9 cellular contexts compared by ENCODE assay signal in the genomic region with DNA sequence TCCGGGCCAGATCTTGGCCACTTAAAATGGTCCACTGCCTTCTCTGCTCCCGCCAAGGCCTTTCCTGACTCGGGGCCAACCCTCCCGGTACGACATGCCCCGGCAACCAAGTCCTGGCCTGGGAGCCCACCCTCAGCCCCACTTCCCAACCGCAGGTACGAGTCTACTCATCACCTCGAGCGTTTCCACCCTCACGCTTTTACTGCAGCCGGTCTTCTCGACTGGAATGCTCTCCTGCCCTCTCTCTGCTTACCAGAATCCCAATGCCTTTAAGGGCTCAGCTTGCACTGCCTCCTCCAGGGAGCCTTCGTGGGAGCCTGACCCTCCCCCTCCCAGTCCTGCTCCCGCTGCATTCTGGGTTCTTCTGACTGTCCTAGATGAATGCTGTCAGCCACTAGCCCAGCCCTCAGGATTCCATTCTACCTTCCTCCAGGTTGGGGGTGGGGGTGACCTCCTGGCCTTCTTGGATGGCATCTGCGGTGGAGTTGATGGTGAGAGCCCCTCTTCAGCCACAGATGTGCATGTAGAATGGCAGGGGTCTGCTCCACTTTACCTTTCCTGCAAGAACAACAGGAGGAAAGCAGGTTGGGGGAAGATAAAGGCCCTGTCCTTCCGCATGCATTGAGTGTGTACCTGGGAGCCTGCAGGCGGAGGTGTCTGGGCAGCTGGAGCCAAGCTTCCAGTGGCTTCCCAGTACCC. TPM values are rescaled to one million over a fixed set of nuclear protein-coding genes. Genes with fewer than 3 reads are reported as not detected.
DNase-seq lines count a peak whose midpoint lies in the region; ATAC-seq, FAIRE-seq and TF ChIP-seq lines count a peak whose summit lies in the region.
"Had no signal": no experiment of that assay in that cellular context is flagged by ENCODE, and none has a peak within 500 bp of the region (broad histone marks: within the 10 kb centered on the region; RNA-seq: fewer than 3 reads in every experiment).

No MANE protein-coding gene starts in this region.

- in situ Hi-C loops in HepG2 (cut with HindIII; ENCODE audit: extremely low pct_ligation_motif_present, low pct_unique_long_range_greater_than_20kb), result no loop called here

- peaks cover 38% of the 10 kb centered on the region for H3K79me2 ChIP-seq in HepG2 (ENCODE audit: insufficient read depth, low read length)

- H3K36me3 ChIP-seq in body of pancreas (replicated peaks in 1 of 2; ENCODE audit: insufficient read depth in 1 of 2, low read depth in 2 of 2), result no peaks in the 10 kb centered on the region
- H3K36me3 ChIP-seq in HepG2 (replicated peaks in 1 of 2; ENCODE audit: control insufficient read depth in 1 of 2, insufficient read depth in 2 of 2, low read length in 2 of 2), result peaks cover 0 to 1% of the 10 kb centered on the region in 2 experiments; a peak in 1 of 5 replicates
- no peaks in the 10 kb centered on the region for H3K36me3 ChIP-seq in tibial nerve

- no peaks in the 10 kb centered on the region for H3K27me3 ChIP-seq in body of pancreas
- H3K27me3 ChIP-seq in HepG2 (ENCODE audit: control insufficient read depth in 1 of 2, insufficient read depth in 2 of 2, low read length in 2 of 2), result no peaks in the 10 kb centered on the region; a peak in 1 of 5 replicates
- H3K27me3 ChIP-seq in tibial nerve, result no peaks in the 10 kb centered on the region

- POLR2A ChIA-PET in HepG2 (lab: Yijun Ruan, JAX), result interaction anchor here (1.2 kb wide), 1 partner anchor 23 kb away, joined by 5 read pairs; no protein-coding TSS in a partner anchor

- H3K4me2 ChIP-seq in HepG2 (ENCODE audit: low read depth, low read length), result peak overlapping the region; percentile 87

- H3K4me3 ChIP-seq in body of pancreas (no peak overlapping the region), HepG2 (replicated peaks in 1 of 3; ENCODE audit: insufficient read depth in 1 of 3, low read depth in 2 of 3, low read length in 3 of 3) (peak overlapping the region; percentile 73 to 91 (median 84)), tibial nerve (no peak overlapping the region)

- H3K9me3 Mint-ChIP-seq in activated CD8-positive, alpha-beta memory T cell treated with anti-CD3 and anti-CD28 coated beads, Interleukin-2, amount 10 ng/mL, durations not matched to agents 7 days and 5 days (ENCODE audit: low read depth), result no peaks in the 10 kb centered on the region

- H3K4me1 Mint-ChIP-seq in activated CD8-positive, alpha-beta memory T cell treated with anti-CD3 and anti-CD28 coated beads, Interleukin-2, amount 10 ng/mL, durations not matched to agents 7 days and 5 days, result peaks cover 41% of the 10 kb centered on the region

- H3K36me3 Mint-ChIP-seq in activated CD8-positive, alpha-beta memory T cell treated with anti-CD3 and anti-CD28 coated beads, Interleukin-2, amount 10 ng/mL, durations not matched to agents 7 days and 5 days, result peaks cover 8% of the 10 kb centered on the region

- no peak overlapping the region for H2AFZ ChIP-seq in HepG2 (ENCODE audit: low read length)

- intact Hi-C loops in body of pancreas (cut with DNase I), result no loop called here
- intact Hi-C loops in HepG2 (cut with micrococcal nuclease; ENCODE audit: unreplicated experiment), result loop anchor here (1.0 kb wide), 1 partner anchor 23 kb away; no protein-coding TSS in a partner anchor

- H3K4me1 ChIP-seq in body of pancreas (peaks cover 57% of the 10 kb centered on the region), HepG2 (ENCODE audit: insufficient read depth, low read length) (peaks cover 47% of the 10 kb centered on the region), tibial nerve (peaks cover 0 to 39% (median 23%) of the 10 kb centered on the region in 4 donors)

- FAIRE-seq in HepG2 (lab: Jason Lieb, UNC), result no peak

- no peaks in the 10 kb centered on the region for H3K9me3 ChIP-seq in body of pancreas
- H3K9me3 ChIP-seq in HepG2 (ENCODE audit: low read length), result no peaks in the 10 kb centered on the region
- no peaks in the 10 kb centered on the region for H3K9me3 ChIP-seq in tibial nerve

- peak overlapping the region; percentile 84 for H3K9ac ChIP-seq in HepG2 (ENCODE audit: insufficient read depth, low read depth, low read length)

- no peak for ATAC-seq in activated CD8-positive, alpha-beta memory T cell treated with anti-CD3 and anti-CD28 coated beads, Interleukin-2, amount 10 ng/mL, durations not matched to agents 7 days and 5 days
- ATAC-seq in body of pancreas, result no peak
- ATAC-seq in HepG2, result peak; percentile 56
- ATAC-seq in GM21423 (IDR thresholded peaks at IDR 0.05; ENCODE audit: unreplicated experiment), result no peak

- no peak for TF ChIP-seq POLR2A in body of pancreas (IDR thresholded peaks at IDR 0.05)
- TF ChIP-seq POLR2A in HepG2 (IDR thresholded peaks at IDR 0.05; ENCODE audit: insufficient read depth in 1 of 2, low read depth in 2 of 2, low read length in 2 of 2), result peak in 1 of 2 experiments; percentile 74; a peak in 2 of 4 replicates
- no peak for TF ChIP-seq POLR2A in tibial nerve (IDR thresholded peaks at IDR 0.05)

- H3K4me3 Mint-ChIP-seq in activated CD8-positive, alpha-beta memory T cell treated with anti-CD3 and anti-CD28 coated beads, Interleukin-2, amount 10 ng/mL, durations not matched to agents 7 days and 5 days, result peak overlapping the region; percentile 55

- WGBS in body of pancreas, 2 donors, result 55 to 61% methylated on average over 13 to 18 of the region's 18 CpGs
- WGBS in HepG2 (ENCODE audit: low lambda C conversion rate), result 3% methylated on average over 17 of the region's 18 CpGs
- WGBS in tibial nerve, 2 donors, result 55 to 57% methylated on average over 18 of the region's 18 CpGs

- H3K27ac Mint-ChIP-seq in activated CD8-positive, alpha-beta memory T cell treated with anti-CD3 and anti-CD28 coated beads, Interleukin-2, amount 10 ng/mL, durations not matched to agents 7 days and 5 days, result peak overlapping the region; percentile 61

- peaks cover 31% of the 10 kb centered on the region for H4K20me1 ChIP-seq in HepG2 (ENCODE audit: insufficient read depth, low read length)

- H3K27me3 Mint-ChIP-seq in activated CD8-positive, alpha-beta memory T cell treated with anti-CD3 and anti-CD28 coated beads, Interleukin-2, amount 10 ng/mL, durations not matched to agents 7 days and 5 days, result peaks cover 22% of the 10 kb centered on the region

- TF ChIP-seq CTCF in body of pancreas (IDR thresholded peaks at IDR 0.05), result no peak
- 0 out of 2 replicates have a peak, but pooled peaks have one; percentile 7 for TF ChIP-seq CTCF in HepG2 (CRISPR knock-in tag; IDR thresholded peaks at IDR 0.05)
- TF ChIP-seq CTCF in tibial nerve (IDR thresholded peaks at IDR 0.05), result no peak

- H3K27ac ChIP-seq in body of pancreas (peak overlapping the region; percentile 99 to 100 (median 100)), HepG2 (ENCODE audit: extremely low read length, insufficient read depth, low read length) (peak overlapping the region; percentile 73), tibial nerve (peak overlapping the region; percentile 97 to 100 (median 99))

- DNase-seq in activated CD8-positive, alpha-beta memory T cell treated with anti-CD3 and anti-CD28 coated beads, Interleukin-2, amount 10 ng/mL, durations not matched to agents 7 days and 5 days, result no peak
- no peak for DNase-seq in activated CD8-positive, alpha-beta memory T cell treated with anti-CD3 and anti-CD28 coated beads, Interleukin-2, amount 50 U/mL, for 4 hours
- DNase-seq in body of pancreas, result peak in 2 of 4 donors; percentile 37 to 43
- DNase-seq in HepG2 (ENCODE audit: low spot score), result peak; percentile 60
- no peak for DNase-seq in tibial nerve (ENCODE audit: low spot score in 2 of 2)
- DNase-seq in GM03348 (ENCODE audit: low spot score), result no peak
- no peak for DNase-seq in MV-4-11 (lab: John Stamatoyannopoulos, UW)
- DNase-seq: Kasumi-1 had no signal

- no peak for TF ChIP-seq EP300 in HepG2 (IDR thresholded peaks at IDR 0.05; ENCODE audit: low read depth in 2 of 2, low read length in 2 of 2)
- no peak for TF ChIP-seq EP300 in HepG2 (CRISPR knock-in tag; IDR thresholded peaks at IDR 0.05; ENCODE audit: borderline replicate concordance)
- TF ChIP-seq EP300 in tibial nerve (IDR thresholded peaks at IDR 0.05), result no peak

- BruUV-seq in HepG2 (replicated peaks; lab: Mats Ljungman, UMichigan), result TSS peak; percentile 88

- TF ChIP-seq RAD21 in HepG2 (CRISPR knock-in tag; IDR thresholded peaks at IDR 0.05), result no peak

- CTCF ChIA-PET in activated CD8-positive, alpha-beta memory T cell treated with anti-CD3 and anti-CD28 coated beads, Interleukin-2, amount 10 ng/mL, durations not matched to agents 7 days and 5 days (lab: Charles Lee), result interaction anchor here (0.6 to 0.9 kb wide), 2 partner anchors 15 to 18 kb away, joined by 3 read pairs; no protein-coding TSS in a partner anchor
- CTCF ChIA-PET in HepG2 (lab: Yijun Ruan, JAX; ENCODE audit: low intra/inter-chr PET ratio, low total read pairs), result no interaction called here

RNA-seq across cellular contexts. Expression of a gene that starts 1.1 kb away (rescaled TPM):
- total RNA-seq in activated CD8-positive, alpha-beta memory T cell treated with anti-CD3 and anti-CD28 coated beads, Interleukin-2, amount 10 ng/mL, durations not matched to agents 7 days and 5 days, result 10 to 100 TPM; 15.6 to 20.2 TPM
- total RNA-seq in body of pancreas (10 to 100 TPM; 18.4 to 39.6 TPM), HepG2 (2016; rRNA removed; fragmentation: Illumina TruSeq; extraction: Trizol) (9.3 and 10.8 TPM in 2 replicates), tibial nerve (10 to 100 TPM; 48.3 to 72.8 (median 66.0) TPM)
- 1.5 and 2.3 TPM in 2 replicates for total RNA-seq in HepG2 (2016; cell fraction: cytosol; rRNA removed; fragmentation: Illumina TruSeq; extraction: Trizol; ENCODE audit: low read depth)
- total RNA-seq in HepG2 (2016; cell fraction: insoluble cytoplasmic fraction; rRNA removed; fragmentation: Illumina TruSeq; extraction: Trizol), result 7.4 and 10.8 TPM in 2 replicates
- 6.2 TPM in 2 replicates for total RNA-seq in HepG2 (2016; cell fraction: membrane; rRNA removed; fragmentation: Illumina TruSeq; extraction: Trizol)
- 8.4 and 9.2 TPM in 2 replicates for total RNA-seq in HepG2 (2016; cell fraction: nucleus; rRNA removed; fragmentation: Illumina TruSeq; extraction: Trizol)
- 11.3 and 13.1 TPM in 2 replicates for polyA plus RNA-seq in HepG2 (2011; rRNA removed)
- 10.2 and 11.5 TPM in 2 replicates for polyA plus RNA-seq in HepG2 (2011; cell fraction: cytosol; rRNA removed)
- 16.5 and 19.1 TPM in 2 replicates for polyA plus RNA-seq in HepG2 (2011; cell fraction: nucleus; rRNA removed)
- 7.1 and 11.4 TPM in 2 replicates for polyA plus RNA-seq in HepG2 (2012)
- polyA plus RNA-seq in HepG2 (2016; cell fraction: cytosol; fragmentation: Illumina TruSeq; extraction: Trizol; ENCODE audit: low read depth), result 0.62 and 0.80 TPM in 2 replicates
- 5.7 and 6.6 TPM in 2 replicates for polyA plus RNA-seq in HepG2 (2016; cell fraction: insoluble cytoplasmic fraction; fragmentation: Illumina TruSeq; extraction: Trizol; ENCODE audit: low read depth)
- 2.0 and 2.4 TPM in 2 replicates for polyA plus RNA-seq in HepG2 (2016; cell fraction: membrane; fragmentation: Illumina TruSeq; extraction: Trizol; ENCODE audit: low read depth)
- 11.8 and 12.9 TPM in 2 replicates for polyA plus RNA-seq in HepG2 (2016; cell fraction: nucleus; fragmentation: Illumina TruSeq; extraction: Trizol; ENCODE audit: insufficient read depth, low read depth)
- 16.7 and 44.8 TPM in 2 replicates for polyA minus RNA-seq in HepG2 (2011; rRNA and poly(A)+ RNA removed; ENCODE audit: low replicate concordance)
- 13.3 and 14.3 TPM in 2 replicates for polyA minus RNA-seq in HepG2 (2011; cell fraction: cytosol; rRNA and poly(A)+ RNA removed)
- polyA minus RNA-seq in HepG2 (2011; cell fraction: nucleus; rRNA and poly(A)+ RNA removed), result 18.9 and 21.8 TPM in 2 replicates

RNA-seq across cellular contexts. Expression of a gene that starts 37.9 kb away (rescaled TPM):
- 1 to 10 TPM in 1 of 2 experiments, under 1 TPM in 1; 0.06 to 1.0 TPM for total RNA-seq in activated CD8-positive, alpha-beta memory T cell treated with anti-CD3 and anti-CD28 coated beads, Interleukin-2, amount 10 ng/mL, durations not matched to agents 7 days and 5 days
- total RNA-seq in body of pancreas (not detected), HepG2 (2016; rRNA removed; fragmentation: Illumina TruSeq; extraction: Trizol) (not detected in 2 replicates), tibial nerve (not detected)
- total RNA-seq in HepG2 (2016; cell fraction: cytosol; rRNA removed; fragmentation: Illumina TruSeq; extraction: Trizol; ENCODE audit: low read depth), result not detected in 2 replicates
- not detected in 2 replicates for total RNA-seq in HepG2 (2016; cell fraction: insoluble cytoplasmic fraction; rRNA removed; fragmentation: Illumina TruSeq; extraction: Trizol)
- not detected in 2 replicates for total RNA-seq in HepG2 (2016; cell fraction: membrane; rRNA removed; fragmentation: Illumina TruSeq; extraction: Trizol)
- total RNA-seq in HepG2 (2016; cell fraction: nucleus; rRNA removed; fragmentation: Illumina TruSeq; extraction: Trizol), result not detected in 2 replicates
- not detected in 2 replicates for polyA plus RNA-seq in HepG2 (2011; rRNA removed)
- polyA plus RNA-seq in HepG2 (2011; cell fraction: cytosol; rRNA removed), result not detected in 2 replicates
- polyA plus RNA-seq in HepG2 (2011; cell fraction: nucleus; rRNA removed), result 0.02 TPM in 1 of 2 replicates, not detected in the other
- polyA plus RNA-seq in HepG2 (2012), result not detected in 2 replicates
- not detected in 2 replicates for polyA plus RNA-seq in HepG2 (2016; cell fraction: cytosol; fragmentation: Illumina TruSeq; extraction: Trizol; ENCODE audit: low read depth)
- polyA plus RNA-seq in HepG2 (2016; cell fraction: insoluble cytoplasmic fraction; fragmentation: Illumina TruSeq; extraction: Trizol; ENCODE audit: low read depth), result not detected in 2 replicates
- polyA plus RNA-seq in HepG2 (2016; cell fraction: membrane; fragmentation: Illumina TruSeq; extraction: Trizol; ENCODE audit: low read depth), result not detected in 2 replicates
- not detected in 2 replicates for polyA plus RNA-seq in HepG2 (2016; cell fraction: nucleus; fragmentation: Illumina TruSeq; extraction: Trizol; ENCODE audit: insufficient read depth, low read depth)
- not detected in 2 replicates for polyA minus RNA-seq in HepG2 (2011; rRNA and poly(A)+ RNA removed; ENCODE audit: low replicate concordance)
- not detected in 2 replicates for polyA minus RNA-seq in HepG2 (2011; cell fraction: cytosol; rRNA and poly(A)+ RNA removed)
- polyA minus RNA-seq in HepG2 (2011; cell fraction: nucleus; rRNA and poly(A)+ RNA removed), result not detected in 2 replicates

RNA-seq across cellular contexts. Expression of a gene that starts 47.0 kb away (rescaled TPM):
- total RNA-seq in activated CD8-positive, alpha-beta memory T cell treated with anti-CD3 and anti-CD28 coated beads, Interleukin-2, amount 10 ng/mL, durations not matched to agents 7 days and 5 days, result 1 to 10 TPM; 1.9 to 8.3 TPM
- total RNA-seq in body of pancreas (10 to 100 TPM in 1 of 2 donors, 1 to 10 TPM in 1; 6.7 to 46.5 TPM), HepG2 (2016; rRNA removed; fragmentation: Illumina TruSeq; extraction: Trizol) (0.31 and 0.39 TPM in 2 replicates), tibial nerve (10 to 100 TPM; 11.5 to 21.6 (median 12.8) TPM)
- total RNA-seq in HepG2 (2016; cell fraction: cytosol; rRNA removed; fragmentation: Illumina TruSeq; extraction: Trizol; ENCODE audit: low read depth), result 0.88 TPM in 1 of 2 replicates, not detected in the other
- 0.26 and 0.36 TPM in 2 replicates for total RNA-seq in HepG2 (2016; cell fraction: insoluble cytoplasmic fraction; rRNA removed; fragmentation: Illumina TruSeq; extraction: Trizol)
- total RNA-seq in HepG2 (2016; cell fraction: membrane; rRNA removed; fragmentation: Illumina TruSeq; extraction: Trizol), result 0.07 and 0.22 TPM in 2 replicates
- total RNA-seq in HepG2 (2016; cell fraction: nucleus; rRNA removed; fragmentation: Illumina TruSeq; extraction: Trizol), result 0.50 and 2.4 TPM in 2 replicates
- 1.5 and 1.6 TPM in 2 replicates for polyA plus RNA-seq in HepG2 (2011; rRNA removed)
- polyA plus RNA-seq in HepG2 (2011; cell fraction: cytosol; rRNA removed), result 0.27 and 0.48 TPM in 2 replicates
- 4.9 and 6.3 TPM in 2 replicates for polyA plus RNA-seq in HepG2 (2011; cell fraction: nucleus; rRNA removed)
- polyA plus RNA-seq in HepG2 (2012), result 0.63 and 0.74 TPM in 2 replicates
- 0.08 and 0.12 TPM in 2 replicates for polyA plus RNA-seq in HepG2 (2016; cell fraction: cytosol; fragmentation: Illumina TruSeq; extraction: Trizol; ENCODE audit: low read depth)
- 0.25 and 0.41 TPM in 2 replicates for polyA plus RNA-seq in HepG2 (2016; cell fraction: insoluble cytoplasmic fraction; fragmentation: Illumina TruSeq; extraction: Trizol; ENCODE audit: low read depth)
- polyA plus RNA-seq in HepG2 (2016; cell fraction: membrane; fragmentation: Illumina TruSeq; extraction: Trizol; ENCODE audit: low read depth), result 0.14 and 0.63 TPM in 2 replicates
- 2.2 TPM in 2 replicates for polyA plus RNA-seq in HepG2 (2016; cell fraction: nucleus; fragmentation: Illumina TruSeq; extraction: Trizol; ENCODE audit: insufficient read depth, low read depth)
- 1.4 and 2.3 TPM in 2 replicates for polyA minus RNA-seq in HepG2 (2011; rRNA and poly(A)+ RNA removed; ENCODE audit: low replicate concordance)
- polyA minus RNA-seq in HepG2 (2011; cell fraction: cytosol; rRNA and poly(A)+ RNA removed), result 0.53 TPM in 1 of 2 replicates, not detected in the other
- polyA minus RNA-seq in HepG2 (2011; cell fraction: nucleus; rRNA and poly(A)+ RNA removed), result 3.1 and 5.3 TPM in 2 replicates

RNA-seq across cellular contexts. Expression of a gene that starts 47.0 kb away (rescaled TPM):
- total RNA-seq in activated CD8-positive, alpha-beta memory T cell treated with anti-CD3 and anti-CD28 coated beads, Interleukin-2, amount 10 ng/mL, durations not matched to agents 7 days and 5 days, result 10 to 100 TPM; 28.8 to 32.0 TPM
- total RNA-seq in body of pancreas (10 to 100 TPM; 38.4 to 53.1 TPM), HepG2 (2016; rRNA removed; fragmentation: Illumina TruSeq; extraction: Trizol) (27.0 and 36.4 TPM in 2 replicates), tibial nerve (10 to 100 TPM; 45.8 to 72.9 (median 61.9) TPM)
- 6.2 and 6.3 TPM in 2 replicates for total RNA-seq in HepG2 (2016; cell fraction: cytosol; rRNA removed; fragmentation: Illumina TruSeq; extraction: Trizol; ENCODE audit: low read depth)
- 24.7 and 34.0 TPM in 2 replicates for total RNA-seq in HepG2 (2016; cell fraction: insoluble cytoplasmic fraction; rRNA removed; fragmentation: Illumina TruSeq; extraction: Trizol)
- 11.1 and 12.7 TPM in 2 replicates for total RNA-seq in HepG2 (2016; cell fraction: membrane; rRNA removed; fragmentation: Illumina TruSeq; extraction: Trizol)
- total RNA-seq in HepG2 (2016; cell fraction: nucleus; rRNA removed; fragmentation: Illumina TruSeq; extraction: Trizol), result 42.3 and 46.1 TPM in 2 replicates
- 39.8 and 41.6 TPM in 2 replicates for polyA plus RNA-seq in HepG2 (2011; rRNA removed)
- 22.2 and 27.9 TPM in 2 replicates for polyA plus RNA-seq in HepG2 (2011; cell fraction: cytosol; rRNA removed)
- 99.2 and 109 TPM in 2 replicates for polyA plus RNA-seq in HepG2 (2011; cell fraction: nucleus; rRNA removed)
- 14.9 and 22.9 TPM in 2 replicates for polyA plus RNA-seq in HepG2 (2012)
- polyA plus RNA-seq in HepG2 (2016; cell fraction: cytosol; fragmentation: Illumina TruSeq; extraction: Trizol; ENCODE audit: low read depth), result 2.9 and 3.2 TPM in 2 replicates
- 28.7 and 29.9 TPM in 2 replicates for polyA plus RNA-seq in HepG2 (2016; cell fraction: insoluble cytoplasmic fraction; fragmentation: Illumina TruSeq; extraction: Trizol; ENCODE audit: low read depth)
- polyA plus RNA-seq in HepG2 (2016; cell fraction: membrane; fragmentation: Illumina TruSeq; extraction: Trizol; ENCODE audit: low read depth), result 7.1 and 7.7 TPM in 2 replicates
- 59.7 and 73.8 TPM in 2 replicates for polyA plus RNA-seq in HepG2 (2016; cell fraction: nucleus; fragmentation: Illumina TruSeq; extraction: Trizol; ENCODE audit: insufficient read depth, low read depth)
- 59.3 and 84.8 TPM in 2 replicates for polyA minus RNA-seq in HepG2 (2011; rRNA and poly(A)+ RNA removed; ENCODE audit: low replicate concordance)
- 13.8 and 14.9 TPM in 2 replicates for polyA minus RNA-seq in HepG2 (2011; cell fraction: cytosol; rRNA and poly(A)+ RNA removed)
- 46.4 and 49.4 TPM in 2 replicates for polyA minus RNA-seq in HepG2 (2011; cell fraction: nucleus; rRNA and poly(A)+ RNA removed)

Comparison
In these comparisons a context has a peak if more than half of its experiments do, and no peak if none do; other contexts are left out.
1. H3K4me3 ChIP-seq: peak in HepG2 (3 of 3); none in body of pancreas (0 of 2) and tibial nerve (0 of 4).
2. Peak in every context shown above with its lines, with median percentiles within 50 percentile points of each other: H3K27ac ChIP-seq.